Comparison of ENCODE assay signal across 8 cellular contexts in the genomic region with DNA sequence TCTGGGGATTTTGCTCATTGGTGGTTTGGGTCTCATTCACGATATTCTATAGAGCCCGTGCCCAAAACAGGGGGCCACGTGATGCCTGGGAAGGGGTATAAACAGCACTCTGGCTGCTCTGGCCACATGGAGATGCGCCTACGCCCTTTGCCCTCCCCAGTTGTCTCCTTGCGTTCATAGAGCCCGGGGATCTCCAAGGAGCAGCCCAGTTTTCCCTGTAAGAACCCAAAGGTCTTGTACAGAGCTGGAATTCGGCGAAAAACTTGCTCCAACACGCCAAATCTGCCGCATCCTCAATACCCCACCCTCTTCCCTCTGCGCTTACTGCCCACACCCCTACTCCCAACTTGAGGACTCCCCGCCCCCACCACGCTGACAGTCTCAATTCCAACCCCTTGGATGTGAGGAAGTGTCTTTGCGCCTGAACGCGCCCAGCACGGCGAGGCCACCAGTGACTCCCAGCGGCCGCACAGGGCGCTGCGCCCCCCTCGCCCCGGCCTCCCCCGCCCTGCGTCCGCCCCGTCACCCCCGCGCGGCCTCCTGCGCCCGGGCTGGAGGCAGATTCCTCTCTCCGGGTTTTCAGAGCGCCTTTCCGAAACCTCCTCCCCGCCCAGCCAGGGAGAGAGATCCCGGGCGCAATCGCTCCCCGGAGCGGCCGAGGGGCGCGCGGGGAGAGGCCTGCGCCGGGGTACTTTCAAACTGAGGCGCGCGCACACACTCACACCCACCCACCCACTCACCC. TPM values are rescaled to one million over a fixed set of nuclear protein-coding genes. Genes with fewer than 3 reads are reported as not detected.
DNase-seq lines count a peak whose midpoint lies in the region; ATAC-seq and TF ChIP-seq lines count a peak whose summit lies in the region.

Gene NHS, plus strand, starts transcription at position 582 of the 742 bp plus-strand sequence. CDS start 558 bp downstream, outside the sequence.

- no peak for ATAC-seq in naive thymus-derived CD8-positive, alpha-beta T cell
- ATAC-seq in HG03342 (IDR thresholded peaks at IDR 0.05; ENCODE audit: unreplicated experiment): no peak

- CTCF ChIA-PET in HEK293T (lab: Yijun Ruan, JAX): no interaction called here

- H3K9me3 Mint-ChIP-seq in mesothelial cell of epicardium: no peaks in the 10 kb centered on the region
- H3K9me3 Mint-ChIP-seq in naive thymus-derived CD8-positive, alpha-beta T cell: peaks cover 0 to 11% (median 0%) of the 10 kb centered on the region in 9 donors

- peak within 1 kb of the TSS; percentile 50 for H3K27ac ChIP-seq in urinary bladder (ENCODE audit: low read depth)

- no peaks in the 10 kb centered on the region for H3K36me3 Mint-ChIP-seq in mesothelial cell of epicardium
- peaks cover 0 to 2% (median 1%) of the 10 kb centered on the region in 3 donors for H3K36me3 Mint-ChIP-seq in naive thymus-derived CD8-positive, alpha-beta T cell

- peak within 1 kb of the TSS; percentile 31 for H3K27ac Mint-ChIP-seq in mesothelial cell of epicardium
- no peak within 1 kb of the TSS for H3K27ac Mint-ChIP-seq in naive thymus-derived CD8-positive, alpha-beta T cell

- H3K4me1 Mint-ChIP-seq in mesothelial cell of epicardium: peaks cover 28% of the 10 kb centered on the region
- no peaks in the 10 kb centered on the region for H3K4me1 Mint-ChIP-seq in naive thymus-derived CD8-positive, alpha-beta T cell

- peak within 1 kb of the TSS; percentile 74 for H3K4me3 ChIP-seq in AG10803 (ENCODE audit: low read length)
- peak within 1 kb of the TSS; percentile 66 for H3K4me3 ChIP-seq in urinary bladder (ENCODE audit: low read depth, low read length)

- WGBS in urinary bladder: under 1% methylated on average over 52 of the region's 52 CpGs

- no peaks in the 10 kb centered on the region for H3K36me3 ChIP-seq in urinary bladder (ENCODE audit: insufficient read depth)

- POLR2A ChIA-PET in HEK293T (lab: Yijun Ruan, JAX): no interaction called here
- POLR2A ChIA-PET in naive thymus-derived CD8-positive, alpha-beta T cell (lab: Charles Lee): no interaction called here

- DNase-seq in AG10803 (ENCODE audit: low read depth) (peak; percentile 78), HEK293T (ENCODE audit: extremely low spot score) (peak; percentile 82), RKO (ENCODE audit: low spot score) (peak; percentile 48), erythroblast (lab: John Stamatoyannopoulos, UW) (peak; percentile 4 to 11), mesothelial cell of epicardium (ENCODE audit: low spot score in 2 of 2, unreplicated experiment in 2 of 2) (peak; percentile 61 to 76)
- DNase-seq in naive thymus-derived CD8-positive, alpha-beta T cell: no peak

- H3K4me1 ChIP-seq in urinary bladder (ENCODE audit: insufficient read depth): no peaks in the 10 kb centered on the region

- peak; percentile 51 for TF ChIP-seq CTCF in AG10803 (conservative IDR thresholded peaks at IDR 0.05; ENCODE audit: low read length)
- TF ChIP-seq CTCF in mesothelial cell of epicardium (IDR thresholded peaks at IDR 0.05; ENCODE audit: unreplicated experiment): peak; percentile 37

- no peak for TF ChIP-seq POLR2A in erythroblast (IDR thresholded peaks at IDR 0.05; ENCODE audit: low read length)

- H3K4me3 Mint-ChIP-seq in mesothelial cell of epicardium: peak within 1 kb of the TSS; percentile 73
- peak within 1 kb of the TSS in 1 of 10 donors; percentile 7 for H3K4me3 Mint-ChIP-seq in naive thymus-derived CD8-positive, alpha-beta T cell

- H3K27me3 Mint-ChIP-seq in mesothelial cell of epicardium (ENCODE audit: low read depth): peaks cover 95% of the 10 kb centered on the region
- H3K27me3 Mint-ChIP-seq in naive thymus-derived CD8-positive, alpha-beta T cell: peaks cover 8 to 35% (median 16%) of the 10 kb centered on the region in 5 donors

TF ChIP-seq in HEK293T, 16 proteins besides CTCF, POLR2A, EP300 and RAD21:
- TF ChIP-seq FOXK2 (IDR thresholded peaks at IDR 0.05): no peak
- no peak for TF ChIP-seq SP1 (IDR thresholded peaks at IDR 0.05)
- no peak for TF ChIP-seq HDGF (IDR thresholded peaks at IDR 0.05; ENCODE audit: borderline replicate concordance)
- no peak for TF ChIP-seq ELF4 (IDR thresholded peaks at IDR 0.05)
- TF ChIP-seq TARDBP (IDR thresholded peaks at IDR 0.05): no peak

RNA-seq across cellular contexts. Expression of gene NHS, which starts in this region (rescaled TPM):
- total RNA-seq in mesothelial cell of epicardium (6.0 to 8.3 TPM (median 7.5 TPM) in 3 replicates), urinary bladder (7.8 TPM)
- 4.2 TPM for polyA plus RNA-seq in urinary bladder
- not detected for total RNA-seq in naive thymus-derived CD8-positive, alpha-beta T cell
- polyA plus RNA-seq in naive thymus-derived CD8-positive, alpha-beta T cell: 1 to 10 TPM in 1 of 3 donors, not detected in 2; 1.0 TPM

Comparison
In these comparisons a context has a peak if more than half of its experiments do, and no peak if none do; other contexts are left out.
1. DNase-seq: peak in AG10803 (single experiment), HEK293T (single experiment), RKO (single experiment), erythroblast (2 of 2) and mesothelial cell of epicardium (2 of 2); none in naive thymus-derived CD8-positive, alpha-beta T cell (0 of 10).